In genomic region chr7:16064316-16064715, GRCh38 we compare ENCODE assay signal across 15 cellular contexts.
A peak's percentile ranks its signal among the peaks of the same experiment; 100 is the strongest.
DNase-seq lines count a peak whose midpoint lies in the region; ATAC-seq, FAIRE-seq and TF ChIP-seq lines count a peak whose summit lies in the region.
"Had no signal": no experiment of that assay in that cellular context is flagged by ENCODE, and none has a peak within 500 bp of the region (broad histone marks: within the 10 kb centered on the region; RNA-seq: fewer than 3 reads in every experiment).

No MANE protein-coding gene starts in this region.

- TF ChIP-seq CTCF in heart right ventricle (IDR thresholded peaks at IDR 0.05): no peak
- no peak for TF ChIP-seq CTCF in K562 (IDR thresholded peaks at IDR 0.05 in 2 of 3, conservative IDR thresholded peaks at IDR 0.05 in 1 of 3; ENCODE audit: insufficient read depth in 2 of 3, low read depth in 1 of 3, low read length in 3 of 3)
- no peak for TF ChIP-seq CTCF in neural progenitor cell (IDR thresholded peaks at IDR 0.05)
- TF ChIP-seq CTCF in dorsolateral prefrontal cortex (IDR thresholded peaks at IDR 0.05 in 54 of 56, conservative IDR thresholded peaks at IDR 0.05 in 2 of 56; ENCODE audit: low read depth in 1 of 56, partially characterized antibody in 56 of 56): no peak

- in situ Hi-C loops in K562 (cut with MboI): loop anchor here (25.0 kb wide), 2 partner anchors 752 to 1352 kb away; no protein-coding TSS in a partner anchor

- no peaks in the 10 kb centered on the region for H3K9me3 ChIP-seq in heart right ventricle
- no peaks in the 10 kb centered on the region for H3K9me3 ChIP-seq in K562 (replicated peaks; ENCODE audit: control insufficient read depth, insufficient read depth, low read depth, low read length)
- H3K9me3 ChIP-seq in neural progenitor cell (ENCODE audit: low read depth): no peaks in the 10 kb centered on the region
- H3K9me3 ChIP-seq in subcutaneous abdominal adipose tissue (ENCODE audit: control insufficient read depth in 5 of 5, low read length in 5 of 5): no peaks in the 10 kb centered on the region
- H3K9me3 ChIP-seq: MG63 had no signal

- TF ChIP-seq EP300 in K562 (IDR thresholded peaks at IDR 0.05; ENCODE audit: low read length): no peak

- H3K4me2 ChIP-seq in K562 (ENCODE audit: insufficient read depth, low read length) (peak overlapping the region; percentile 26; the same call in 1 of the 2 replicates), neural progenitor cell (no peak overlapping the region)
- H3K4me2 ChIP-seq: KMS-11 had no signal

- intact Hi-C loops in heart right ventricle (cut with DNase I): loop anchor here in 7 of 10 donors (2.0 to 10.0 kb wide), 8 partner anchors 170 to 510 kb away; partner anchors contain the start of gene MEOX2 (in 4 of the 7)
- intact Hi-C loops in left ventricle myocardium superior (cut with micrococcal nuclease): loop anchor here (10.0 kb wide), 2 partner anchors 380 to 740 kb away; partner anchors contain the start of gene MEOX2
- intact Hi-C loops in K562 (cut with micrococcal nuclease): loop anchor here (10.0 kb wide), 1 partner anchor 460 kb away; no protein-coding TSS in a partner anchor
- intact Hi-C loops in dorsolateral prefrontal cortex (cut with DNase I): loop anchor here in 1 of 2 donors (10.0 kb wide), 2 partner anchors 1050 to 1350 kb away; no protein-coding TSS in a partner anchor

- no peaks in the 10 kb centered on the region for H3K36me3 Mint-ChIP-seq in neural progenitor cell
- H3K36me3 Mint-ChIP-seq: CD14-positive monocyte had no signal

- H3K9ac ChIP-seq in K562 (ENCODE audit: insufficient read depth in 1 of 2, low read depth in 2 of 2, low read length in 2 of 2): peak overlapping the region in 1 of 2 experiments; percentile 39; a peak in 1 of 4 replicates
- no peak overlapping the region for H3K9ac ChIP-seq in neural progenitor cell
- peak overlapping the region in 2 of 5 donors; percentile 25 to 63 for H3K9ac ChIP-seq in subcutaneous abdominal adipose tissue (ENCODE audit: low read length in 5 of 5)
- H3K9ac ChIP-seq: KMS-11 had no signal

- CTCF ChIA-PET in K562 (lab: Yijun Ruan, JAX; ENCODE audit: low intra/inter-chr PET ratio): no interaction called here

- H2AFZ ChIP-seq in K562 (ENCODE audit: low read depth, low read length): peak overlapping the region; percentile 27; the same call in 1 of the 2 replicates
- H2AFZ ChIP-seq in neural progenitor cell (replicated peaks): peak overlapping the region; percentile 58

- H3K9me1 ChIP-seq in K562 (ENCODE audit: control insufficient read depth, insufficient read depth, low read length): no peaks in the 10 kb centered on the region

- H3K27ac Mint-ChIP-seq in neural progenitor cell: no peak overlapping the region
- H3K27ac Mint-ChIP-seq: CD14-positive monocyte, HFFc6 had no signal

- 74 to 75% methylated on average over 8 of the region's 8 CpGs for WGBS in heart right ventricle, 2 donors
- WGBS in K562 (ENCODE audit: insufficient coverage, low coverage, missing lambda C conversion rate): 6% methylated on average over 8 of the region's 8 CpGs

- BruUV-seq in K562 (replicated peaks; lab: Mats Ljungman, UMichigan): no TSS peak

- H3K4me3 ChIP-seq in heart right ventricle: peak overlapping the region in 9 of 10 donors; percentile 0 to 43 (median 25)
- no peak overlapping the region for H3K4me3 ChIP-seq in K562
- H3K4me3 ChIP-seq in neural progenitor cell: no peak overlapping the region
- peak overlapping the region in 4 of 5 donors; percentile 26 to 67 (median 49) for H3K4me3 ChIP-seq in subcutaneous abdominal adipose tissue (ENCODE audit: low read depth in 1 of 5, low read length in 5 of 5)
- peak overlapping the region in 1 of 59 donors; percentile 11 for H3K4me3 ChIP-seq in dorsolateral prefrontal cortex
- H3K4me3 ChIP-seq: MG63 had no signal

- no peaks in the 10 kb centered on the region for H3K36me3 ChIP-seq in heart right ventricle
- no peaks in the 10 kb centered on the region for H3K36me3 ChIP-seq in K562 (ENCODE audit: control insufficient read depth, insufficient read depth, low read length)
- no peaks in the 10 kb centered on the region for H3K36me3 ChIP-seq in neural progenitor cell
- no peaks in the 10 kb centered on the region for H3K36me3 ChIP-seq in subcutaneous abdominal adipose tissue (ENCODE audit: control insufficient read depth in 5 of 5, insufficient read depth in 5 of 5, low read length in 5 of 5)
- H3K36me3 ChIP-seq: MG63 had no signal

- H3K27ac ChIP-seq in heart right ventricle: peak overlapping the region; percentile 14 to 85 (median 78)
- H3K27ac ChIP-seq in K562 (ENCODE audit: extremely low read depth, low read depth, low read length): no peak overlapping the region
- H3K27ac ChIP-seq in neural progenitor cell: no peak overlapping the region
- peak overlapping the region; percentile 79 for H3K27ac ChIP-seq in subcutaneous abdominal adipose tissue (ENCODE audit: low read depth, low read length)
- H3K27ac ChIP-seq in dorsolateral prefrontal cortex: no peak overlapping the region
- H3K27ac ChIP-seq: KMS-11 had no signal

- H4K20me1 ChIP-seq in K562 (replicated peaks; ENCODE audit: control insufficient read depth, insufficient read depth, low read length) (no peaks in the 10 kb centered on the region), neural progenitor cell (ENCODE audit: low read depth) (no peaks in the 10 kb centered on the region)

- H3K27me3 Mint-ChIP-seq in neural progenitor cell (ENCODE audit: insufficient read depth, low read depth): no peaks in the 10 kb centered on the region

- no peaks in the 10 kb centered on the region for H3K79me2 ChIP-seq in K562 (ENCODE audit: control insufficient read depth, insufficient read depth, low read length)
- H3K79me2 ChIP-seq in neural progenitor cell (ENCODE audit: low read depth): no peaks in the 10 kb centered on the region

- POLR2A ChIA-PET in K562 (lab: Yijun Ruan, JAX): no interaction called here

- H3F3A ChIP-seq in neural progenitor cell (ENCODE audit: low read depth): no peaks in the 10 kb centered on the region

- no peak for TF ChIP-seq POLR2A in K562 (conservative IDR thresholded peaks at IDR 0.05)

- H3K9me3 Mint-ChIP-seq in neural progenitor cell: no peaks in the 10 kb centered on the region
- H3K9me3 Mint-ChIP-seq: CD14-positive monocyte, HFFc6 had no signal

- H3K4me1 ChIP-seq in heart right ventricle: peaks cover 0 to 83% (median 65%) of the 10 kb centered on the region in 9 donors
- H3K4me1 ChIP-seq in K562 (replicated peaks in 1 of 2; ENCODE audit: control insufficient read depth in 2 of 2, insufficient read depth in 2 of 2, low read length in 2 of 2): no peaks in the 10 kb centered on the region
- peaks cover 8% of the 10 kb centered on the region for H3K4me1 ChIP-seq in neural progenitor cell
- peaks cover 17 to 48% (median 27%) of the 10 kb centered on the region in 5 donors for H3K4me1 ChIP-seq in subcutaneous abdominal adipose tissue (ENCODE audit: control insufficient read depth in 5 of 5, insufficient read depth in 5 of 5, low read length in 5 of 5)

- H3K4me3 Mint-ChIP-seq in neural progenitor cell: no peak overlapping the region
- H3K4me3 Mint-ChIP-seq: CD14-positive monocyte, HFFc6 had no signal

- no peaks in the 10 kb centered on the region for H3K27me3 ChIP-seq in heart right ventricle
- no peaks in the 10 kb centered on the region for H3K27me3 ChIP-seq in K562 (ENCODE audit: control insufficient read depth in 2 of 2, insufficient read depth in 2 of 2, low read length in 2 of 2)
- H3K27me3 ChIP-seq in neural progenitor cell: no peaks in the 10 kb centered on the region
- no peaks in the 10 kb centered on the region for H3K27me3 ChIP-seq in subcutaneous abdominal adipose tissue (ENCODE audit: control insufficient read depth in 5 of 5, insufficient read depth in 4 of 5, low read length in 5 of 5)
- no peaks in the 10 kb centered on the region for H3K27me3 ChIP-seq in dorsolateral prefrontal cortex

- DNase-seq in heart right ventricle: no peak
- DNase-seq in left ventricle myocardium superior: no peak
- no peak for DNase-seq in K562 (ENCODE audit: extremely low read depth in 1 of 4, low spot score in 3 of 4)
- DNase-seq in neural progenitor cell (ENCODE audit: low spot score): no peak
- no peak for DNase-seq in cerebellar nuclear complex (lab: John Stamatoyannopoulos, UW)
- no peak for DNase-seq in NCI-H1092 (lab: John Stamatoyannopoulos, UW)
- DNase-seq in dorsolateral prefrontal cortex: no peak
- DNase-seq: COR-L47, DMS153, HFFc6, MG63, NCI-H1105 had no signal

- H3K4me1 Mint-ChIP-seq in neural progenitor cell: peaks cover 7% of the 10 kb centered on the region

- FAIRE-seq in K562 (lab: Jason Lieb, UNC): peak; percentile 19

- no peak for TF ChIP-seq RAD21 in K562 (CRISPR knock-in tag; conservative IDR thresholded peaks at IDR 0.05 in 1 of 2, IDR thresholded peaks at IDR 0.05 in 1 of 2)

- no peak for ATAC-seq in heart right ventricle
- no peak for ATAC-seq in left ventricle myocardium superior
- peak; percentile 48; the same call in 2 of the 3 replicates for ATAC-seq in K562

Comparison
In these comparisons a context has a peak if more than half of its experiments do, and no peak if none do; other contexts are left out.
1. H3K27ac ChIP-seq: peak in heart right ventricle (10 of 10) and subcutaneous abdominal adipose tissue (single experiment); none in K562 (single experiment), neural progenitor cell (single experiment) and dorsolateral prefrontal cortex (0 of 59).
2. H3K4me3 ChIP-seq: peak in heart right ventricle (9 of 10) and subcutaneous abdominal adipose tissue (4 of 5); none in K562 (single experiment) and neural progenitor cell (single experiment).